ENCODE assay signal across 7 cellular contexts in genomic region chr21:7753380-7753877, GRCh38.
DNase-seq lines count a peak whose midpoint lies in the region; ATAC-seq and TF ChIP-seq lines count a peak whose summit lies in the region.
"Not testable (repeated sequence)": the region's sequence is repeated elsewhere in the genome, so short reads cannot be mapped to it uniquely, and the experiment has no call there.

No MANE protein-coding gene starts in this region.

- not testable (repeated sequence) for H3K27me3 Mint-ChIP-seq in activated B cell treated with CpG ODN at 0.5 μM for 24 hours

- not testable (repeated sequence) for H3K4me1 Mint-ChIP-seq in activated B cell treated with CpG ODN at 0.5 μM for 24 hours

- H3K36me3 Mint-ChIP-seq in activated B cell treated with CpG ODN at 0.5 μM for 24 hours (ENCODE audit: low read depth); activated naive CD4-positive, alpha-beta T cell treated with anti-CD3 and anti-CD28 coated beads, Interleukin-2, amount 50 U/mL, for 72 hours: not testable (repeated sequence)

- not testable (repeated sequence) for H3K27ac Mint-ChIP-seq in activated B cell treated with CpG ODN at 0.5 μM for 24 hours; activated naive CD4-positive, alpha-beta T cell treated with anti-CD3 and anti-CD28 coated beads, Interleukin-2, amount 50 U/mL, for 72 hours

- not testable (repeated sequence) for TF ChIP-seq CTCF in activated B cell treated with CpG ODN at 0.5 μM for 24 hours (IDR thresholded peaks at IDR 0.05)

- DNase-seq in activated B cell treated with CpG ODN at 0.5 μM for 24 hours, result peak; percentile 10
- DNase-seq in activated naive CD4-positive, alpha-beta T cell treated with anti-CD3 and anti-CD28 coated beads, Interleukin-2, amount 50 U/mL, for 72 hours (ENCODE audit: low spot score in 2 of 2), result peak; percentile 4 to 57
- DNase-seq in sciatic nerve (ENCODE audit: low spot score), result not testable (repeated sequence)

- ATAC-seq in GM19025 (IDR thresholded peaks at IDR 0.05; ENCODE audit: low read depth, unreplicated experiment), result peak; percentile 94
- peak; percentile 91 for ATAC-seq in GM21526 (IDR thresholded peaks at IDR 0.05; ENCODE audit: low FRiP score, unreplicated experiment)
- peak; percentile 97 for ATAC-seq in HG02852 (IDR thresholded peaks at IDR 0.05; ENCODE audit: unreplicated experiment)
- ATAC-seq in HG03280 (IDR thresholded peaks at IDR 0.05; ENCODE audit: unreplicated experiment), result peak; percentile 95
- peak; percentile 83 for ATAC-seq in activated B cell treated with CpG ODN at 0.5 μM for 24 hours (ENCODE audit: low read depth)
- ATAC-seq in activated naive CD4-positive, alpha-beta T cell treated with anti-CD3 and anti-CD28 coated beads, Interleukin-2, amount 50 U/mL, for 72 hours, result peak; percentile 94 to 96
- peak; percentile 49 for ATAC-seq in sciatic nerve

- H3K4me3 Mint-ChIP-seq in activated B cell treated with CpG ODN at 0.5 μM for 24 hours, result not testable (repeated sequence)

- H3K9me3 Mint-ChIP-seq in activated B cell treated with CpG ODN at 0.5 μM for 24 hours; activated naive CD4-positive, alpha-beta T cell treated with anti-CD3 and anti-CD28 coated beads, Interleukin-2, amount 50 U/mL, for 72 hours: not testable (repeated sequence)

- intact Hi-C loops in activated B cell treated with CpG ODN at 0.5 μM for 24 hours (cut with micrococcal nuclease); sciatic nerve (cut with DNase I): not testable (repeated sequence)

- CTCF ChIA-PET in activated B cell treated with CpG ODN at 0.5 μM for 24 hours (lab: Charles Lee), result not testable (repeated sequence)

- POLR2A ChIA-PET in activated B cell treated with CpG ODN at 0.5 μM for 24 hours (lab: Charles Lee), result not testable (repeated sequence)
